In the genomic region with DNA sequence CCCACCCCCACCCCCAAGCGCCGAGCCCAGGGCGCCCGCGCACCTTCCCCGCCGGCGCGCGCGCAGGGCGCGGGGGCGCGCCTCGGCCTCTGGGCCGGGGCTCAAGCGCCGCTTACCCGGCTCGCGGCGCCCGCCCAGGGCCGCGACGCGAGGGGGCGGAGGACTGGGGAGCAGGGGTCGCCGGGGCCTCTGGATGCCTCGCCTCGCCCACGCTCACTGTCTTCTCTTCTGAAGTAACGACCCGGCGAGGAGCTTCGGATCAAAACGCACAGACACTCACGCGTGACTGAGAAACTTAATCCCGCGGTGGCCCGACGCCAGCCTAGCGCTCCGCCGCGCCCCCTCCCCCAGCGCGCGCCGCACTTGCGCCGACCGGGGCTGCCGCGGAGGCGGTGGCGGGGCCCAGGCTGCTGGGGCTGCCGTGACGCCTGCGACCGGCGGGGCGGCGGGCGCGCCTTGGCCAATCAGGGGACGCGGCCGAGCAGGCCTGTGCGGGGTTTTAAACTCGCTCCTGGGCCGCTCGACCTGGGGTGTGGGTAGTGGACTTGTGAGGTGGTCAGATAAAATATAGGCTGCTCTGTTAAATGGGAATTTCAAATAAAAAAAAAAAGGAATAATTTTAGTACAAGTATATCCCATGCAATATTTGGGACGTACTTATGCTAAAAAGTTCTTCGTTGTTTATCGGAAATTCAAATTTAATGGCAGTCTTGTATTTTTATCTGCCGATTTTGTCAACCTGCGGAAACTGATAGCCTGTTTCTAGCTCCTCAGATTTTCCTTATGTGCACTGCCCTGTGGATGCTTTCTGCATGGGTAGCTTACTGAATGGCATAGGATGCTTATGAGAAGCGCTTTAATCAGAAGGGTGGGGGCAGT, we compare ENCODE assay signal across 1 cellular context.
TF ChIP-seq lines count a peak whose summit lies in the region.

A gene with protein sequence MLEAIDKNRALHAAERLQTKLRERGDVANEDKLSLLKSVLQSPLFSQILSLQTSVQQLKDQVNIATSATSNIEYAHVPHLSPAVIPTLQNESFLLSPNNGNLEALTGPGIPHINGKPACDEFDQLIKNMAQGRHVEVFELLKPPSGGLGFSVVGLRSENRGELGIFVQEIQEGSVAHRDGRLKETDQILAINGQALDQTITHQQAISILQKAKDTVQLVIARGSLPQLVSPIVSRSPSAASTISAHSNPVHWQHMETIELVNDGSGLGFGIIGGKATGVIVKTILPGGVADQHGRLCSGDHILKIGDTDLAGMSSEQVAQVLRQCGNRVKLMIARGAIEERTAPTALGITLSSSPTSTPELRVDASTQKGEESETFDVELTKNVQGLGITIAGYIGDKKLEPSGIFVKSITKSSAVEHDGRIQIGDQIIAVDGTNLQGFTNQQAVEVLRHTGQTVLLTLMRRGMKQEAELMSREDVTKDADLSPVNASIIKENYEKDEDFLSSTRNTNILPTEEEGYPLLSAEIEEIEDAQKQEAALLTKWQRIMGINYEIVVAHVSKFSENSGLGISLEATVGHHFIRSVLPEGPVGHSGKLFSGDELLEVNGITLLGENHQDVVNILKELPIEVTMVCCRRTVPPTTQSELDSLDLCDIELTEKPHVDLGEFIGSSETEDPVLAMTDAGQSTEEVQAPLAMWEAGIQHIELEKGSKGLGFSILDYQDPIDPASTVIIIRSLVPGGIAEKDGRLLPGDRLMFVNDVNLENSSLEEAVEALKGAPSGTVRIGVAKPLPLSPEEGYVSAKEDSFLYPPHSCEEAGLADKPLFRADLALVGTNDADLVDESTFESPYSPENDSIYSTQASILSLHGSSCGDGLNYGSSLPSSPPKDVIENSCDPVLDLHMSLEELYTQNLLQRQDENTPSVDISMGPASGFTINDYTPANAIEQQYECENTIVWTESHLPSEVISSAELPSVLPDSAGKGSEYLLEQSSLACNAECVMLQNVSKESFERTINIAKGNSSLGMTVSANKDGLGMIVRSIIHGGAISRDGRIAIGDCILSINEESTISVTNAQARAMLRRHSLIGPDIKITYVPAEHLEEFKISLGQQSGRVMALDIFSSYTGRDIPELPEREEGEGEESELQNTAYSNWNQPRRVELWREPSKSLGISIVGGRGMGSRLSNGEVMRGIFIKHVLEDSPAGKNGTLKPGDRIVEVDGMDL (N-terminal part only) (minus strand): TSS at position 409 of the 879 bp plus-strand sequence. CDS start 29,377 bp downstream, outside the sequence.

TF ChIP-seq in HepG2, 621 proteins besides CTCF, POLR2A, EP300 and RAD21 (continued from another document and continues in another):
- TF ChIP-seq, protein P1, sequence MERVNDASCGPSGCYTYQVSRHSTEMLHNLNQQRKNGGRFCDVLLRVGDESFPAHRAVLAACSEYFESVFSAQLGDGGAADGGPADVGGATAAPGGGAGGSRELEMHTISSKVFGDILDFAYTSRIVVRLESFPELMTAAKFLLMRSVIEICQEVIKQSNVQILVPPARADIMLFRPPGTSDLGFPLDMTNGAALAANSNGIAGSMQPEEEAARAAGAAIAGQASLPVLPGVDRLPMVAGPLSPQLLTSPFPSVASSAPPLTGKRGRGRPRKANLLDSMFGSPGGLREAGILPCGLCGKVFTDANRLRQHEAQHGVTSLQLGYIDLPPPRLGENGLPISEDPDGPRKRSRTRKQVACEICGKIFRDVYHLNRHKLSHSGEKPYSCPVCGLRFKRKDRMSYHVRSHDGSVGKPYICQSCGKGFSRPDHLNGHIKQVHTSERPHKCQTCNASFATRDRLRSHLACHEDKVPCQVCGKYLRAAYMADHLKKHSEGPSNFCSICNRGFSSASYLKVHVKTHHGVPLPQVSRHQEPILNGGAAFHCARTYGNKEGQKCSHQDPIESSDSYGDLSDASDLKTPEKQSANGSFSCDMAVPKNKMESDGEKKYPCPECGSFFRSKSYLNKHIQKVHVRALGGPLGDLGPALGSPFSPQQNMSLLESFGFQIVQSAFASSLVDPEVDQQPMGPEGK (CRISPR knock-in tag; IDR thresholded peaks at IDR 0.05): no peak
- TF ChIP-seq, protein P2, sequence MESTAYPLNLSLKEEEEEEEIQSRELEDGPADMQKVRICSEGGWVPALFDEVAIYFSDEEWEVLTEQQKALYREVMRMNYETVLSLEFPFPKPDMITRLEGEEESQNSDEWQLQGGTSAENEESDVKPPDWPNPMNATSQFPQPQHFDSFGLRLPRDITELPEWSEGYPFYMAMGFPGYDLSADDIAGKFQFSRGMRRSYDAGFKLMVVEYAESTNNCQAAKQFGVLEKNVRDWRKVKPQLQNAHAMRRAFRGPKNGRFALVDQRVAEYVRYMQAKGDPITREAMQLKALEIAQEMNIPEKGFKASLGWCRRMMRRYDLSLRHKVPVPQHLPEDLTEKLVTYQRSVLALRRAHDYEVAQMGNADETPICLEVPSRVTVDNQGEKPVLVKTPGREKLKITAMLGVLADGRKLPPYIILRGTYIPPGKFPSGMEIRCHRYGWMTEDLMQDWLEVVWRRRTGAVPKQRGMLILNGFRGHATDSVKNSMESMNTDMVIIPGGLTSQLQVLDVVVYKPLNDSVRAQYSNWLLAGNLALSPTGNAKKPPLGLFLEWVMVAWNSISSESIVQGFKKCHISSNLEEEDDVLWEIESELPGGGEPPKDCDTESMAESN (CRISPR knock-in tag; conservative IDR thresholded peaks at IDR 0.05): peak; percentile 51; the same call in 1 of the 2 replicates
- TF ChIP-seq ARNT2 (CRISPR knock-in tag; IDR thresholded peaks at IDR 0.05; ENCODE audit: low read depth): peak; percentile 37; the same call in 1 of the 2 replicates
- no peak for TF ChIP-seq TBL1XR1 (IDR thresholded peaks at IDR 0.05; ENCODE audit: borderline replicate concordance, low read length, partially characterized antibody)
- no peak for TF ChIP-seq ZKSCAN5 (CRISPR knock-in tag; IDR thresholded peaks at IDR 0.05)
- no peak for TF ChIP-seq U2AF1 (optimal IDR thresholded peaks at IDR 0.05; ENCODE audit: low read depth, low read length)
- TF ChIP-seq, protein P3, sequence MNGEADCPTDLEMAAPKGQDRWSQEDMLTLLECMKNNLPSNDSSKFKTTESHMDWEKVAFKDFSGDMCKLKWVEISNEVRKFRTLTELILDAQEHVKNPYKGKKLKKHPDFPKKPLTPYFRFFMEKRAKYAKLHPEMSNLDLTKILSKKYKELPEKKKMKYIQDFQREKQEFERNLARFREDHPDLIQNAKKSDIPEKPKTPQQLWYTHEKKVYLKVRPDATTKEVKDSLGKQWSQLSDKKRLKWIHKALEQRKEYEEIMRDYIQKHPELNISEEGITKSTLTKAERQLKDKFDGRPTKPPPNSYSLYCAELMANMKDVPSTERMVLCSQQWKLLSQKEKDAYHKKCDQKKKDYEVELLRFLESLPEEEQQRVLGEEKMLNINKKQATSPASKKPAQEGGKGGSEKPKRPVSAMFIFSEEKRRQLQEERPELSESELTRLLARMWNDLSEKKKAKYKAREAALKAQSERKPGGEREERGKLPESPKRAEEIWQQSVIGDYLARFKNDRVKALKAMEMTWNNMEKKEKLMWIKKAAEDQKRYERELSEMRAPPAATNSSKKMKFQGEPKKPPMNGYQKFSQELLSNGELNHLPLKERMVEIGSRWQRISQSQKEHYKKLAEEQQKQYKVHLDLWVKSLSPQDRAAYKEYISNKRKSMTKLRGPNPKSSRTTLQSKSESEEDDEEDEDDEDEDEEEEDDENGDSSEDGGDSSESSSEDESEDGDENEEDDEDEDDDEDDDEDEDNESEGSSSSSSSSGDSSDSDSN (CRISPR knock-in tag; IDR thresholded peaks at IDR 0.05): no peak; the same call in 1 of the 2 replicates
- no peak for TF ChIP-seq STAT5B (CRISPR knock-in tag; IDR thresholded peaks at IDR 0.05)
- TF ChIP-seq DMAP1 (CRISPR knock-in tag; IDR thresholded peaks at IDR 0.05): 0 out of 2 replicates have a peak, but pooled peaks have one; percentile 35
- no peak for TF ChIP-seq ZNF567 (CRISPR knock-in tag; IDR thresholded peaks at IDR 0.05; ENCODE audit: borderline replicate concordance)
- TF ChIP-seq TAF1 (CRISPR knock-in tag; IDR thresholded peaks at IDR 0.05): no peak
- no peak for TF ChIP-seq ZFP1 (CRISPR knock-in tag; IDR thresholded peaks at IDR 0.05)
- TF ChIP-seq, protein P4, sequence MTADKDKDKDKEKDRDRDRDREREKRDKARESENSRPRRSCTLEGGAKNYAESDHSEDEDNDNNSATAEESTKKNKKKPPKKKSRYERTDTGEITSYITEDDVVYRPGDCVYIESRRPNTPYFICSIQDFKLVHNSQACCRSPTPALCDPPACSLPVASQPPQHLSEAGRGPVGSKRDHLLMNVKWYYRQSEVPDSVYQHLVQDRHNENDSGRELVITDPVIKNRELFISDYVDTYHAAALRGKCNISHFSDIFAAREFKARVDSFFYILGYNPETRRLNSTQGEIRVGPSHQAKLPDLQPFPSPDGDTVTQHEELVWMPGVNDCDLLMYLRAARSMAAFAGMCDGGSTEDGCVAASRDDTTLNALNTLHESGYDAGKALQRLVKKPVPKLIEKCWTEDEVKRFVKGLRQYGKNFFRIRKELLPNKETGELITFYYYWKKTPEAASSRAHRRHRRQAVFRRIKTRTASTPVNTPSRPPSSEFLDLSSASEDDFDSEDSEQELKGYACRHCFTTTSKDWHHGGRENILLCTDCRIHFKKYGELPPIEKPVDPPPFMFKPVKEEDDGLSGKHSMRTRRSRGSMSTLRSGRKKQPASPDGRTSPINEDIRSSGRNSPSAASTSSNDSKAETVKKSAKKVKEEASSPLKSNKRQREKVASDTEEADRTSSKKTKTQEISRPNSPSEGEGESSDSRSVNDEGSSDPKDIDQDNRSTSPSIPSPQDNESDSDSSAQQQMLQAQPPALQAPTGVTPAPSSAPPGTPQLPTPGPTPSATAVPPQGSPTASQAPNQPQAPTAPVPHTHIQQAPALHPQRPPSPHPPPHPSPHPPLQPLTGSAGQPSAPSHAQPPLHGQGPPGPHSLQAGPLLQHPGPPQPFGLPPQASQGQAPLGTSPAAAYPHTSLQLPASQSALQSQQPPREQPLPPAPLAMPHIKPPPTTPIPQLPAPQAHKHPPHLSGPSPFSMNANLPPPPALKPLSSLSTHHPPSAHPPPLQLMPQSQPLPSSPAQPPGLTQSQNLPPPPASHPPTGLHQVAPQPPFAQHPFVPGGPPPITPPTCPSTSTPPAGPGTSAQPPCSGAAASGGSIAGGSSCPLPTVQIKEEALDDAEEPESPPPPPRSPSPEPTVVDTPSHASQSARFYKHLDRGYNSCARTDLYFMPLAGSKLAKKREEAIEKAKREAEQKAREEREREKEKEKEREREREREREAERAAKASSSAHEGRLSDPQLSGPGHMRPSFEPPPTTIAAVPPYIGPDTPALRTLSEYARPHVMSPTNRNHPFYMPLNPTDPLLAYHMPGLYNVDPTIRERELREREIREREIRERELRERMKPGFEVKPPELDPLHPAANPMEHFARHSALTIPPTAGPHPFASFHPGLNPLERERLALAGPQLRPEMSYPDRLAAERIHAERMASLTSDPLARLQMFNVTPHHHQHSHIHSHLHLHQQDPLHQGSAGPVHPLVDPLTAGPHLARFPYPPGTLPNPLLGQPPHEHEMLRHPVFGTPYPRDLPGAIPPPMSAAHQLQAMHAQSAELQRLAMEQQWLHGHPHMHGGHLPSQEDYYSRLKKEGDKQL (CRISPR knock-in tag; IDR thresholded peaks at IDR 0.05; ENCODE audit: low read depth): no peak
- peak; percentile 9 for TF ChIP-seq ASH2L (IDR thresholded peaks at IDR 0.05; ENCODE audit: insufficient read length, low read depth, low read length)
- TF ChIP-seq ZNF776 (CRISPR knock-in tag; IDR thresholded peaks at IDR 0.05): no peak
- TF ChIP-seq ZKSCAN8 (CRISPR knock-in tag; IDR thresholded peaks at IDR 0.05; ENCODE audit: borderline replicate concordance): no peak
- TF ChIP-seq MED1 (CRISPR knock-in tag; IDR thresholded peaks at IDR 0.05): no peak
- TF ChIP-seq, protein P5, sequence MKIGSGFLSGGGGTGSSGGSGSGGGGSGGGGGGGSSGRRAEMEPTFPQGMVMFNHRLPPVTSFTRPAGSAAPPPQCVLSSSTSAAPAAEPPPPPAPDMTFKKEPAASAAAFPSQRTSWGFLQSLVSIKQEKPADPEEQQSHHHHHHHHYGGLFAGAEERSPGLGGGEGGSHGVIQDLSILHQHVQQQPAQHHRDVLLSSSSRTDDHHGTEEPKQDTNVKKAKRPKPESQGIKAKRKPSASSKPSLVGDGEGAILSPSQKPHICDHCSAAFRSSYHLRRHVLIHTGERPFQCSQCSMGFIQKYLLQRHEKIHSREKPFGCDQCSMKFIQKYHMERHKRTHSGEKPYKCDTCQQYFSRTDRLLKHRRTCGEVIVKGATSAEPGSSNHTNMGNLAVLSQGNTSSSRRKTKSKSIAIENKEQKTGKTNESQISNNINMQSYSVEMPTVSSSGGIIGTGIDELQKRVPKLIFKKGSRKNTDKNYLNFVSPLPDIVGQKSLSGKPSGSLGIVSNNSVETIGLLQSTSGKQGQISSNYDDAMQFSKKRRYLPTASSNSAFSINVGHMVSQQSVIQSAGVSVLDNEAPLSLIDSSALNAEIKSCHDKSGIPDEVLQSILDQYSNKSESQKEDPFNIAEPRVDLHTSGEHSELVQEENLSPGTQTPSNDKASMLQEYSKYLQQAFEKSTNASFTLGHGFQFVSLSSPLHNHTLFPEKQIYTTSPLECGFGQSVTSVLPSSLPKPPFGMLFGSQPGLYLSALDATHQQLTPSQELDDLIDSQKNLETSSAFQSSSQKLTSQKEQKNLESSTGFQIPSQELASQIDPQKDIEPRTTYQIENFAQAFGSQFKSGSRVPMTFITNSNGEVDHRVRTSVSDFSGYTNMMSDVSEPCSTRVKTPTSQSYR (CRISPR knock-in tag; IDR thresholded peaks at IDR 0.05; ENCODE audit: borderline replicate concordance): peak; percentile 76
- TF ChIP-seq, protein P6, sequence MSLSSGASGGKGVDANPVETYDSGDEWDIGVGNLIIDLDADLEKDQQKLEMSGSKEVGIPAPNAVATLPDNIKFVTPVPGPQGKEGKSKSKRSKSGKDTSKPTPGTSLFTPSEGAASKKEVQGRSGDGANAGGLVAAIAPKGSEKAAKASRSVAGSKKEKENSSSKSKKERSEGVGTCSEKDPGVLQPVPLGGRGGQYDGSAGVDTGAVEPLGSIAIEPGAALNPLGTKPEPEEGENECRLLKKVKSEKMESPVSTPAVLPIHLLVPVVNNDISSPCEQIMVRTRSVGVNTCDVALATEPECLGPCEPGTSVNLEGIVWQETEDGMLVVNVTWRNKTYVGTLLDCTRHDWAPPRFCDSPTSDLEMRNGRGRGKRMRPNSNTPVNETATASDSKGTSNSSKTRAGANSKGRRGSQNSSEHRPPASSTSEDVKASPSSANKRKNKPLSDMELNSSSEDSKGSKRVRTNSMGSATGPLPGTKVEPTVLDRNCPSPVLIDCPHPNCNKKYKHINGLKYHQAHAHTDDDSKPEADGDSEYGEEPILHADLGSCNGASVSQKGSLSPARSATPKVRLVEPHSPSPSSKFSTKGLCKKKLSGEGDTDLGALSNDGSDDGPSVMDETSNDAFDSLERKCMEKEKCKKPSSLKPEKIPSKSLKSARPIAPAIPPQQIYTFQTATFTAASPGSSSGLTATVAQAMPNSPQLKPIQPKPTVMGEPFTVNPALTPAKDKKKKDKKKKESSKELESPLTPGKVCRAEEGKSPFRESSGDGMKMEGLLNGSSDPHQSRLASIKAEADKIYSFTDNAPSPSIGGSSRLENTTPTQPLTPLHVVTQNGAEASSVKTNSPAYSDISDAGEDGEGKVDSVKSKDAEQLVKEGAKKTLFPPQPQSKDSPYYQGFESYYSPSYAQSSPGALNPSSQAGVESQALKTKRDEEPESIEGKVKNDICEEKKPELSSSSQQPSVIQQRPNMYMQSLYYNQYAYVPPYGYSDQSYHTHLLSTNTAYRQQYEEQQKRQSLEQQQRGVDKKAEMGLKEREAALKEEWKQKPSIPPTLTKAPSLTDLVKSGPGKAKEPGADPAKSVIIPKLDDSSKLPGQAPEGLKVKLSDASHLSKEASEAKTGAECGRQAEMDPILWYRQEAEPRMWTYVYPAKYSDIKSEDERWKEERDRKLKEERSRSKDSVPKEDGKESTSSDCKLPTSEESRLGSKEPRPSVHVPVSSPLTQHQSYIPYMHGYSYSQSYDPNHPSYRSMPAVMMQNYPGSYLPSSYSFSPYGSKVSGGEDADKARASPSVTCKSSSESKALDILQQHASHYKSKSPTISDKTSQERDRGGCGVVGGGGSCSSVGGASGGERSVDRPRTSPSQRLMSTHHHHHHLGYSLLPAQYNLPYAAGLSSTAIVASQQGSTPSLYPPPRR (CRISPR knock-in tag; IDR thresholded peaks at IDR 0.05; ENCODE audit: borderline replicate concordance): no peak
- TF ChIP-seq HOXA3 (CRISPR knock-in tag; IDR thresholded peaks at IDR 0.05): peak; percentile 57
- TF ChIP-seq KMT2A (CRISPR knock-in tag; IDR thresholded peaks at IDR 0.05): no peak
- 0 out of 2 replicates have a peak, but pooled peaks have one; percentile 33 for TF ChIP-seq PHF8 (CRISPR knock-in tag; IDR thresholded peaks at IDR 0.05)
- TF ChIP-seq ZFY (CRISPR knock-in tag; IDR thresholded peaks at IDR 0.05): peak; percentile 60; the same call in 1 of the 2 replicates
